Comparison of ENCODE assay signal across 19 cellular contexts in the genomic region with DNA sequence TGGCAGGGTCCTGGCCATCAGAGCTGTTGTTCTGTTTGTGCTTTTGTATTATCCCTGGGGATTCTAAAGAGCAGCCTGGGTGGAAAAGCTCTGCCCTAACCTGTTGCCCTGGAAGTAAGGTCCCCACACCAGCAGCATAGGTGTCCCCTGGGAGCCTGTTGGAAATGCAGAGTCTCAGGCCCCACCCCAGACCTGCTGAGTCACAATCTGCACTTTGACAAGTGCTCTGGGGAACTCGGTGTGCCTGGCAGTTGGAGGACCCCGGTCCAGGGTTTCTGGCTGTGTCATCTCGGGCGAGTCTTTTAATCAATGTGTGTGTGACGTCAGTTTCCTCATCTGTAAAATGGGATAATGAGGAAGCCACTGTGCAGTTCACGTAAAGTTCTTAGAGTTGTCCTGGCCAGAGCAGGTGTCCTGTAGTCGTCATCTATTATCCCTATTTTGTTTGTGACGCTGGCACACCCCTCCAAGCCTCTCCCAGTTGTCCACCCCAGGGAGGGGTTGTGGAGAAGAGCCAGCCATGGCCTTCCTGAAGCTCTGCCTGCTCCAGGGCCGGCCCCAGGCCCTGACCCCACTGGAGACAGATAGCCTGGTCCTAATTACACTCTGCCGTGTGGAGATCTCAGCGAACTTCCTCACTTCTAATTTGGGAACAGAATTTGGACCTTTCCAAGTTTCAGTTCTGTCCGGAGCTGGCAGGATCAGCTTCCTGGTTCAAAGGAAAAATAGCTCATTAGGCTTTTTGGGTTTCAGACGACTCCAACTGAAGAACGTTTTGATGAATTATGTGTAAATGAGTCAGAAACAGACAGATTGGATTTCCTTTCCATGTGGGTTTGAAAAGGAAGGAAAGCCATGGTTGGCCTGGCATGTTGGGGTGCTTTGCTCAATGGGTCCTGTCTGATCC.
DNase-seq lines count a peak whose midpoint lies in the region; ATAC-seq and TF ChIP-seq lines count a peak whose summit lies in the region.
"Had no signal": no experiment of that assay in that cellular context is flagged by ENCODE, and none has a peak within 500 bp of the region (broad histone marks: within the 10 kb centered on the region; RNA-seq: fewer than 3 reads in every experiment).

No MANE protein-coding gene starts in this region.

- H3K27me3 ChIP-seq in colonic mucosa = no peaks in the 10 kb centered on the region

- no peak overlapping the region for H3K4me3 Mint-ChIP-seq in progenitor cell of endocrine pancreas (ENCODE audit: low read depth)
- no peak overlapping the region for H3K4me3 Mint-ChIP-seq in immature natural killer cell
- H3K4me3 Mint-ChIP-seq: neural crest cell, T-cell had no signal

- H3K9me3 Mint-ChIP-seq in progenitor cell of endocrine pancreas (ENCODE audit: low read depth) (peaks cover 4% of the 10 kb centered on the region), immature natural killer cell (peaks cover 0 to 4% (median 0%) of the 10 kb centered on the region in 6 donors)

- peak overlapping the region; percentile 6 for H3K27ac Mint-ChIP-seq in progenitor cell of endocrine pancreas
- H3K27ac Mint-ChIP-seq in immature natural killer cell = no peak overlapping the region
- H3K27ac Mint-ChIP-seq: T-cell had no signal

- H3K4me1 Mint-ChIP-seq in progenitor cell of endocrine pancreas (ENCODE audit: low read depth) (peaks cover 18% of the 10 kb centered on the region), immature natural killer cell (peaks cover 22 to 23% of the 10 kb centered on the region in 2 donors)
- H3K4me1 Mint-ChIP-seq: neural crest cell had no signal

- H3K36me3 ChIP-seq in colonic mucosa = no peaks in the 10 kb centered on the region
- H3K36me3 ChIP-seq: HAP-1, tibial artery had no signal

- H3K4me1 ChIP-seq in colonic mucosa = no peaks in the 10 kb centered on the region
- H3K4me1 ChIP-seq: HAP-1, tibial artery had no signal

- peak; percentile 70 for ATAC-seq in left ventricle myocardium superior
- no peak for ATAC-seq in GM21526 (IDR thresholded peaks at IDR 0.05; ENCODE audit: low FRiP score, unreplicated experiment)
- ATAC-seq: GM12878, T-cell had no signal

- no peaks in the 10 kb centered on the region for H3K9me3 ChIP-seq in colonic mucosa
- H3K9me3 ChIP-seq: HAP-1, tibial artery had no signal

- TF ChIP-seq CTCF in colonic mucosa (IDR thresholded peaks at IDR 0.05) (no peak), progenitor cell of endocrine pancreas (IDR thresholded peaks at IDR 0.05; ENCODE audit: unreplicated experiment) (no peak)

- H3K27ac ChIP-seq in colonic mucosa = peak overlapping the region; percentile 20
- H3K27ac ChIP-seq: epithelial cell of prostate, tibial artery had no signal

- intact Hi-C loops in colonic mucosa (cut with DNase I) = no loop called here
- intact Hi-C loops in left ventricle myocardium superior (cut with micrococcal nuclease) = no loop called here

- peak; percentile 25 for DNase-seq in AG20443 (ENCODE audit: low spot score)
- no peak for DNase-seq in colonic mucosa
- DNase-seq in left ventricle myocardium superior = peak; percentile 43
- DNase-seq in progenitor cell of endocrine pancreas (ENCODE audit: low spot score, unreplicated experiment) = no peak
- no peak for DNase-seq in NK-92 treated with Interleukin-12 subunit alpha and Interleukin-12 subunit beta, amount 100 ng/mL, for 24 hours (lab: John Stamatoyannopoulos, UW)
- DNase-seq in immature natural killer cell = no peak
- DNase-seq in dermis blood vessel endothelial cell = no peak
- DNase-seq: activated CD4-positive, CD25-positive, alpha-beta regulatory T cell; activated gamma-delta T cell; NCI-H187 treated with DMSO at 0.1 percent for 48 hours; stimulated activated CD4-positive, alpha-beta T cell treated with anti-CD3 and anti-CD28 coated beads, Interleukin-4, amount 100 ng/mL, for 24 hours; T-cell; tibial artery had no signal

- no peak overlapping the region for H3K4me3 ChIP-seq in colonic mucosa
- H3K4me3 ChIP-seq: GM12878, HAP-1, lung, tibial artery had no signal

- H3K27me3 Mint-ChIP-seq in progenitor cell of endocrine pancreas (peaks cover 9% of the 10 kb centered on the region), immature natural killer cell (ENCODE audit: low read depth in 3 of 3) (peaks cover 1 to 4% (median 3%) of the 10 kb centered on the region in 3 donors)

- H3K9ac ChIP-seq in colonic mucosa (ENCODE audit: low read depth in 2 of 2, low read length in 2 of 2) = no peak overlapping the region

- H3K36me3 Mint-ChIP-seq in progenitor cell of endocrine pancreas (ENCODE audit: insufficient read depth) = no peaks in the 10 kb centered on the region
- H3K36me3 Mint-ChIP-seq in immature natural killer cell = no peaks in the 10 kb centered on the region
- H3K36me3 Mint-ChIP-seq: T-cell had no signal

Comparison
In these comparisons a context has a peak if more than half of its experiments do, and no peak if none do; other contexts are left out.
1. DNase-seq: peak in AG20443 (single experiment) and left ventricle myocardium superior (single experiment); none in colonic mucosa (single experiment), progenitor cell of endocrine pancreas (single experiment), NK-92 treated with Interleukin-12 subunit alpha and Interleukin-12 subunit beta, amount 100 ng/mL, for 24 hours (single experiment), immature natural killer cell (0 of 3) and dermis blood vessel endothelial cell (single experiment).